Comparison of ENCODE assay signal across 16 cellular contexts in the genomic region with DNA sequence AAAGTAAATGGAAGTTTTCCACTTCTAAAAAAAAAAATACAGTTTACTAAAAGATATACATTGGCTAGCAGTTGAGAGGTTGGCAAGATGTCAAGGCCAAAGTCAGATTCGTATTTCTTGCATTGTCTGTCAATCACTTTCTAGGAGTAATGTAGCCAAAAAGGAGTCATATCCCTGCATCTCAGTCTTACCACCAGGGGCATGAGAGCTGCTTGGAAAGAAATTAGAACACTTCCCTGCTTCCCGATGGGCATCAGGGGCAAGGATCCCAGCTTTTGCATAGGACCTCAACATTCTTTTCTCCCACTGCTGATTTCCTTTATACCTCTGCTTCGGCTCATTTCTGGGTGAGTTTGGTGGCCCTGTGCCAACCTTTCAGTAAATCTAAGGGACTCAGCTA.
DNase-seq lines count a peak whose midpoint lies in the region; ATAC-seq, FAIRE-seq and TF ChIP-seq lines count a peak whose summit lies in the region.
"Had no signal": no experiment of that assay in that cellular context is flagged by ENCODE, and none has a peak within 500 bp of the region (broad histone marks: within the 10 kb centered on the region; RNA-seq: fewer than 3 reads in every experiment).

No MANE protein-coding gene starts in this region.

- peaks cover 26% of the 10 kb centered on the region for H3K4me1 Mint-ChIP-seq in osteocyte (ENCODE audit: unreplicated experiment)
- H3K4me1 Mint-ChIP-seq in activated CD4-positive, alpha-beta T cell treated with anti-CD3 and anti-CD28 coated beads, Interleukin-2, amount 10 ng/mL, durations not matched to agents 24 days and 14 days: no peaks in the 10 kb centered on the region
- H3K4me1 Mint-ChIP-seq: CD8-positive, alpha-beta memory T cell had no signal

- 0 out of 2 replicates have a peak, but pooled peaks have one; percentile 5 for TF ChIP-seq CTCF in GM12874 (IDR thresholded peaks at IDR 0.05; ENCODE audit: insufficient read depth, low read depth, low read length)
- TF ChIP-seq CTCF in H1 (IDR thresholded peaks at IDR 0.05; ENCODE audit: control extremely low read depth in 1 of 3, insufficient read depth in 1 of 3, low read depth in 1 of 3, low read length in 3 of 3): peak in 2 of 3 experiments; percentile 42 to 73; a peak in 3 of 4 replicates
- TF ChIP-seq CTCF in osteocyte (IDR thresholded peaks at IDR 0.05): peak; percentile 67

- H2AFZ ChIP-seq in H1 (ENCODE audit: low read length): no peak overlapping the region

- no peak overlapping the region for H2BK5ac ChIP-seq in H1 (ENCODE audit: low read depth, low read length)

- H4K91ac ChIP-seq in H1 (replicated peaks; ENCODE audit: insufficient read length, low read length): no peak overlapping the region

- ATAC-seq in HG03159 (IDR thresholded peaks at IDR 0.05; ENCODE audit: unreplicated experiment): no peak
- ATAC-seq: effector memory CD8-positive, alpha-beta T cell; heart left ventricle; left lobe of liver had no signal

- 78% methylated on average over 3 of the region's 3 CpGs; no CpG with 5 or more reads in 1 of the 2 experiments for WGBS in H1 (ENCODE audit: extremely low coverage in 1 of 2, insufficient coverage in 1 of 2, insufficient read length in 1 of 2, insufficient replicate concordance in 2 of 2, low coverage in 1 of 2, low lambda C conversion rate in 2 of 2, missing lambda C conversion rate in 1 of 2), 2 experiments

- no peak overlapping the region for H3K4ac ChIP-seq in H1 (replicated peaks; ENCODE audit: insufficient read length, low read depth, low read length)

- TF ChIP-seq RAD21 in H1 (IDR thresholded peaks at IDR 0.05 in 1 of 2, conservative IDR thresholded peaks at IDR 0.05 in 1 of 2; ENCODE audit: low read depth in 2 of 2, low read length in 2 of 2): peak; percentile 51 to 53

- H3K27ac ChIP-seq in H1 (ENCODE audit: low read depth, low read length): no peak overlapping the region
- H3K27ac ChIP-seq: heart left ventricle, neutrophil, spleen, testis had no signal

- no peak overlapping the region for H2BK12ac ChIP-seq in H1 (ENCODE audit: low read depth, low read length)

- DNase-seq in NCI-H446 treated with DMSO at 0.1 percent for 48 hours (lab: John Stamatoyannopoulos, UW) (peak; percentile 24), H1 (ENCODE audit: low read depth in 1 of 2, low spot score in 2 of 2) (no peak), osteocyte (ENCODE audit: extremely low spot score, unreplicated experiment) (no peak), nucleus accumbens (lab: John Stamatoyannopoulos, UW) (no peak)
- DNase-seq in activated CD4-positive, alpha-beta T cell treated with anti-CD3 and anti-CD28 coated beads, Interleukin-2, amount 10 ng/mL, durations not matched to agents 24 days and 14 days: no peak
- DNase-seq: activated CD4-positive, alpha-beta T cell treated with anti-CD3 and anti-CD28 coated beads, Interleukin-2, amount 50 U/mL, for 1 hour; CD8-positive, alpha-beta memory T cell; effector memory CD8-positive, alpha-beta T cell; heart left ventricle; spleen; testis had no signal

- H3K9ac ChIP-seq in H1 (replicated peaks in 1 of 4; ENCODE audit: extremely low read depth in 1 of 4, low read depth in 3 of 4, low read length in 3 of 4): no peak overlapping the region

- no peak overlapping the region for H3K56ac ChIP-seq in H1 (replicated peaks; ENCODE audit: insufficient read length, low read depth, low read length)

- no peak overlapping the region for H3K4me3 ChIP-seq in H1 (ENCODE audit: extremely low read depth in 1 of 4, insufficient read depth in 2 of 4, low read depth in 3 of 4, low read length in 4 of 4)
- H3K4me3 ChIP-seq: heart left ventricle, spleen, testis had no signal

- no peak overlapping the region for H2AK5ac ChIP-seq in H1 (ENCODE audit: low read depth, low read length)

- CTCF ChIA-PET in H1 (lab: Charles Lee; ENCODE audit: partially characterized antibody): interaction anchor here (0.7 to 1.9 kb wide), 9 partner anchors 9 to 858 kb away, joined by 3 to 8 read pairs (median 4); no protein-coding TSS in a partner anchor

- no peak for TF ChIP-seq EP300 in H1 (IDR thresholded peaks at IDR 0.05; ENCODE audit: borderline replicate concordance in 1 of 2, low read depth in 2 of 2, low read length in 2 of 2)

- no peaks in the 10 kb centered on the region for H3K36me3 Mint-ChIP-seq in osteocyte (ENCODE audit: unreplicated experiment)
- H3K36me3 Mint-ChIP-seq in activated CD4-positive, alpha-beta T cell treated with anti-CD3 and anti-CD28 coated beads, Interleukin-2, amount 10 ng/mL, durations not matched to agents 24 days and 14 days (ENCODE audit: low read depth): no peaks in the 10 kb centered on the region
- H3K36me3 Mint-ChIP-seq: CD8-positive, alpha-beta memory T cell had no signal

- H3K27ac Mint-ChIP-seq in osteocyte (ENCODE audit: unreplicated experiment): no peak overlapping the region
- H3K27ac Mint-ChIP-seq in activated CD4-positive, alpha-beta T cell treated with anti-CD3 and anti-CD28 coated beads, Interleukin-2, amount 10 ng/mL, durations not matched to agents 24 days and 14 days: no peak overlapping the region
- H3K27ac Mint-ChIP-seq: CD8-positive, alpha-beta memory T cell; effector memory CD8-positive, alpha-beta T cell; T-helper 1 cell treated with Interleukin-12 subunit alpha and Interleukin-12 subunit beta and Interleukin-4 antibody, amounts not matched to agents 30 μg/mL and 1 μg/mL, for 36 hours had no signal

- no peaks in the 10 kb centered on the region for H3K27me3 ChIP-seq in H1 (replicated peaks in 1 of 4; ENCODE audit: control insufficient read depth in 3 of 4, extremely low read depth in 1 of 4, insufficient read depth in 3 of 4, low read length in 3 of 4)
- H3K27me3 ChIP-seq: neutrophil, spleen, testis had no signal

- no peak overlapping the region for H4K5ac ChIP-seq in H1 (ENCODE audit: insufficient read length, low read depth, low read length)

- H3K9me3 ChIP-seq in H1 (ENCODE audit: insufficient read depth in 2 of 2, low read depth in 1 of 2, low read length in 1 of 2): no peaks in the 10 kb centered on the region
- H3K9me3 ChIP-seq: heart left ventricle, neutrophil, spleen, testis had no signal

- H4K20me1 ChIP-seq in H1 (replicated peaks in 1 of 2; ENCODE audit: control insufficient read depth in 1 of 2, insufficient read depth in 2 of 2, low read length in 2 of 2): no peaks in the 10 kb centered on the region

- H3K18ac ChIP-seq in H1 (ENCODE audit: extremely low read depth, low read length): no peak overlapping the region

- no peak overlapping the region for H2BK15ac ChIP-seq in H1 (ENCODE audit: low read length)

- no peak overlapping the region for H2BK20ac ChIP-seq in H1 (ENCODE audit: low read length)

- no peak overlapping the region for H3K14ac ChIP-seq in H1 (ENCODE audit: insufficient read length)

- no peaks in the 10 kb centered on the region for H3K79me2 ChIP-seq in H1 (ENCODE audit: control insufficient read depth in 1 of 2, insufficient read depth in 2 of 2, low read length in 2 of 2)

- intact Hi-C loops in activated CD4-positive, alpha-beta T cell treated with anti-CD3 and anti-CD28 coated beads, Interleukin-2, amount 10 ng/mL, durations not matched to agents 24 days and 14 days (cut with micrococcal nuclease): no loop called here

- no peaks in the 10 kb centered on the region for H3K79me1 ChIP-seq in H1 (ENCODE audit: low read depth, low read length)

- no peak overlapping the region for H3K23ac ChIP-seq in H1 (ENCODE audit: insufficient read length)

- no peak for FAIRE-seq in H1 (lab: Jason Lieb, UNC)

- H3K23me2 ChIP-seq in H1 (ENCODE audit: low read depth, low read length): no peaks in the 10 kb centered on the region

- no peaks in the 10 kb centered on the region for H3K9me3 Mint-ChIP-seq in osteocyte (ENCODE audit: unreplicated experiment)
- no peaks in the 10 kb centered on the region for H3K9me3 Mint-ChIP-seq in activated CD4-positive, alpha-beta T cell treated with anti-CD3 and anti-CD28 coated beads, Interleukin-2, amount 10 ng/mL, durations not matched to agents 24 days and 14 days
- H3K9me3 Mint-ChIP-seq: CD8-positive, alpha-beta memory T cell; effector memory CD8-positive, alpha-beta T cell; T-helper 1 cell treated with Interleukin-12 subunit alpha and Interleukin-12 subunit beta and Interleukin-4 antibody, amounts not matched to agents 30 μg/mL and 1 μg/mL, for 36 hours had no signal

- H3K36me3 ChIP-seq in H1 (ENCODE audit: control insufficient read depth in 2 of 4, insufficient read depth in 4 of 4, low read length in 3 of 4): no peaks in the 10 kb centered on the region
- H3K36me3 ChIP-seq: heart left ventricle, neutrophil, spleen had no signal

- TF ChIP-seq POLR2A in H1 (IDR thresholded peaks at IDR 0.05; ENCODE audit: control extremely low read depth in 1 of 2, low read depth in 2 of 2, low read length in 2 of 2): no peak

- peaks cover 0 to 3% (median 0%) of the 10 kb centered on the region in 4 experiments; a peak in 1 of 7 replicates for H3K4me1 ChIP-seq in H1 (replicated peaks in 1 of 4; ENCODE audit: control insufficient read depth in 3 of 4, insufficient read depth in 4 of 4, low read length in 3 of 4)
- H3K4me1 ChIP-seq: heart left ventricle, spleen, testis had no signal

- POLR2A ChIA-PET in H1 (lab: Charles Lee; ENCODE audit: partially characterized antibody): no interaction called here

- no peak overlapping the region for H2BK120ac ChIP-seq in H1 (replicated peaks; ENCODE audit: low read depth, low read length)

- H4K8ac ChIP-seq in H1 (ENCODE audit: extremely low read depth, insufficient read depth, low read length): no peak overlapping the region

- H3K4me3 Mint-ChIP-seq in osteocyte (ENCODE audit: unreplicated experiment): no peak overlapping the region
- no peak overlapping the region for H3K4me3 Mint-ChIP-seq in activated CD4-positive, alpha-beta T cell treated with anti-CD3 and anti-CD28 coated beads, Interleukin-2, amount 10 ng/mL, durations not matched to agents 24 days and 14 days
- H3K4me3 Mint-ChIP-seq: CD8-positive, alpha-beta memory T cell; effector memory CD8-positive, alpha-beta T cell; T-helper 1 cell treated with Interleukin-12 subunit alpha and Interleukin-12 subunit beta and Interleukin-4 antibody, amounts not matched to agents 30 μg/mL and 1 μg/mL, for 36 hours had no signal

- no peak overlapping the region for H3K4me2 ChIP-seq in H1 (ENCODE audit: insufficient read depth in 1 of 2, low read depth in 2 of 2, low read length in 2 of 2)

- no peaks in the 10 kb centered on the region for H3K27me3 Mint-ChIP-seq in osteocyte (ENCODE audit: unreplicated experiment)
- no peaks in the 10 kb centered on the region for H3K27me3 Mint-ChIP-seq in activated CD4-positive, alpha-beta T cell treated with anti-CD3 and anti-CD28 coated beads, Interleukin-2, amount 10 ng/mL, durations not matched to agents 24 days and 14 days
- H3K27me3 Mint-ChIP-seq: CD8-positive, alpha-beta memory T cell; effector memory CD8-positive, alpha-beta T cell had no signal

TF ChIP-seq in H1, 55 proteins besides CTCF, POLR2A, EP300 and RAD21 (continues in another document):
- TF ChIP-seq RNF2 (IDR thresholded peaks at IDR 0.05; ENCODE audit: borderline replicate concordance, low read depth, low read length, missing control alignments, poor library complexity, severe bottlenecking) (no peak), POLR2AphosphoS5 (IDR thresholded peaks at IDR 0.05; ENCODE audit: low read depth, low read length) (no peak), JUN (IDR thresholded peaks at IDR 0.05; ENCODE audit: low read depth, low read length) (no peak), CBX8 (IDR thresholded peaks at IDR 0.05; ENCODE audit: borderline replicate concordance, low read depth, low read length) (no peak)

Comparison
In these comparisons a context has a peak if more than half of its experiments do, and no peak if none do; other contexts are left out.
1. CTCF ChIP-seq: peak in every context shown above with its lines; median percentile 67 in osteocyte; 58 in H1; 5 in GM12874.